ENCODE assay signal across 34 cellular contexts in the genomic region with DNA sequence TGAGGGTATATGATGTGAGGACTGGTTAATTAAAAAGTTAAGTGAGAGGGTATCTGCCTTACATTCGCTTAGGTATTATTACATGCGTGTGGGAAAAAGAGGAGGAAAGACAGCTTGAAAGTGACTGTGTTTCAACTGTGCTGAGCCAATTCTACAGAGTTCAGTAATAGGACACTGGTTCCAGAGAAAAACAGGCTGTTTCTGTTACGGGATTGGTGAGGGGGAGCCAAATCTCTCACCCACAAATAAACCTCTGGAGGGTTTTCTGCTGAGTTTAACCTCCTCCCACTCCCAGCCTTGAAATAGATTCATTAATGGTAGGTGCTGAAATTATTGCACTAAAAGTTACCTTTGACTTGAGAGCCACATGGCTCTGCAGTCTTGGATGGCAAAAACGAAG. TPM values are rescaled to one million over a fixed set of nuclear protein-coding genes. Genes with fewer than 3 reads are reported as not detected.
"Had no signal": no experiment of that assay in that cellular context is flagged by ENCODE, and none has a peak within 500 bp of the region (broad histone marks: within the 10 kb centered on the region; RNA-seq: fewer than 3 reads in every experiment).

No MANE protein-coding gene starts in this region.

- H3K4me3 Mint-ChIP-seq: activated CD4-positive, alpha-beta T cell treated with anti-CD3 and anti-CD28 coated beads, Interleukin-2, amount 10 ng/mL, durations not matched to agents 24 days and 14 days; activated CD8-positive, alpha-beta T cell treated with anti-CD3 and anti-CD28 coated beads for 36 hours; activated naive CD4-positive, alpha-beta T cell treated with anti-CD3 and anti-CD28 coated beads, Interleukin-2, amount 50 U/mL, for 24 hours; activated T-cell treated with anti-CD3 and anti-CD28 coated beads, Interleukin-2, amount 50 U/mL, for 24 hours had no signal

- H3K4me3 ChIP-seq: adrenal gland, body of pancreas, breast epithelium, Peyer's patch, SJCRH30, SK-N-MC had no signal

- H3K27ac Mint-ChIP-seq: activated CD4-positive, alpha-beta T cell treated with anti-CD3 and anti-CD28 coated beads, Interleukin-2, amount 10 ng/mL, durations not matched to agents 24 days and 14 days; activated CD8-positive, alpha-beta T cell treated with anti-CD3 and anti-CD28 coated beads for 36 hours; activated naive CD4-positive, alpha-beta T cell treated with anti-CD3 and anti-CD28 coated beads, Interleukin-2, amount 50 U/mL, for 24 hours; activated T-cell treated with anti-CD3 and anti-CD28 coated beads, Interleukin-2, amount 50 U/mL, for 24 hours; activated T-helper 2 cell treated with anti-CD3 and anti-CD28 coated beads, Interferon-gamma antibody, Interleukin-2, Interleukin-4, amounts not matched to agents 10 μg/mL and 5 μg/mL and 100 μg/mL, durations not matched to agents 14 hours and 24 hours and 36 hours had no signal

- H3K4me1 Mint-ChIP-seq: activated CD4-positive, alpha-beta T cell treated with anti-CD3 and anti-CD28 coated beads, Interleukin-2, amount 10 ng/mL, durations not matched to agents 24 days and 14 days had no signal

- H3K9me3 Mint-ChIP-seq: activated CD4-positive, alpha-beta T cell treated with anti-CD3 and anti-CD28 coated beads, Interleukin-2, amount 10 ng/mL, durations not matched to agents 24 days and 14 days; activated CD8-positive, alpha-beta T cell treated with anti-CD3 and anti-CD28 coated beads for 36 hours; activated naive CD4-positive, alpha-beta T cell treated with anti-CD3 and anti-CD28 coated beads, Interleukin-2, amount 50 U/mL, for 24 hours; activated T-cell treated with anti-CD3 and anti-CD28 coated beads, Interleukin-2, amount 50 U/mL, for 24 hours; activated T-helper 2 cell treated with anti-CD3 and anti-CD28 coated beads, Interferon-gamma antibody, Interleukin-2, Interleukin-4, amounts not matched to agents 10 μg/mL and 5 μg/mL and 100 μg/mL, durations not matched to agents 14 hours and 24 hours and 36 hours had no signal

- H3K4me1 ChIP-seq: adrenal gland, body of pancreas, breast epithelium, Peyer's patch, SJCRH30 had no signal

- FAIRE-seq: astrocyte, TTC549 had no signal

- DNase-seq: activated CD4-positive, alpha-beta T cell treated with anti-CD3 and anti-CD28 coated beads, Interleukin-2, amount 10 ng/mL, durations not matched to agents 24 days and 14 days; activated CD4-positive, alpha-beta T cell treated with anti-CD3 and anti-CD28 coated beads, Interleukin-2, amount 50 U/mL, for 4 hours; activated CD8-positive, alpha-beta T cell treated with anti-CD3 and anti-CD28 coated beads for 36 hours; activated gamma-delta T cell; activated naive CD4-positive, alpha-beta T cell treated with Interleukin-2 at 50 U/mL for 16 hours; activated T-cell treated with anti-CD3 and anti-CD28 coated beads, Interleukin-2, amount 50 U/mL, for 24 hours; adrenal gland; body of pancreas; caudate nucleus; cerebellar nuclear complex; NCI-H1105; NCI-H1417 treated with DMSO at 0.1 percent for 48 hours; NCI-H187 treated with DMSO at 0.1 percent for 48 hours; NCI-H2081; NCI-H2171 treated with DMSO at 0.1 percent for 48 hours; NCI-H2227 treated with DMSO at 0.1 percent for 48 hours; NCI-H446; NCI-H524; NCI-H69; Peyer's patch; SHP77; SJCRH30; T1000 had no signal

- H3K9me3 ChIP-seq: adrenal gland, body of pancreas, breast epithelium, Peyer's patch, SJCRH30 had no signal

- H3K36me3 Mint-ChIP-seq: activated naive CD4-positive, alpha-beta T cell treated with anti-CD3 and anti-CD28 coated beads, Interleukin-2, amount 50 U/mL, for 24 hours had no signal

- H3K27ac ChIP-seq: adrenal gland, body of pancreas, breast epithelium, Peyer's patch, RWPE1, SJCRH30, SK-N-MC had no signal

- H3K36me3 ChIP-seq: adrenal gland, breast epithelium, Peyer's patch, SJCRH30 had no signal

- ATAC-seq: activated CD8-positive, alpha-beta T cell treated with anti-CD3 and anti-CD28 coated beads for 36 hours; body of pancreas had no signal

RNA-seq across cellular contexts. Expression of a gene that starts 3.9 kb away (rescaled TPM):
- total RNA-seq: activated CD4-positive, alpha-beta T cell treated with anti-CD3 and anti-CD28 coated beads, Interleukin-2, amount 10 ng/mL, durations not matched to agents 24 days and 14 days; activated CD8-positive, alpha-beta memory T cell treated with anti-CD3 and anti-CD28 coated beads for 36 hours; activated CD8-positive, alpha-beta T cell treated with anti-CD3 and anti-CD28 coated beads for 36 hours; activated T-helper 2 cell treated with anti-CD3 and anti-CD28 coated beads, Interferon-gamma antibody, Interleukin-2, Interleukin-4, amounts not matched to agents 10 μg/mL and 5 μg/mL and 100 μg/mL, durations not matched to agents 14 hours and 24 hours and 36 hours; adrenal gland; astrocyte; body of pancreas; breast epithelium; MCF 10A; Peyer's patch; SJCRH30; T-helper 1 cell treated with Interleukin-12 subunit alpha and Interleukin-12 subunit beta and Interleukin-4 antibody, amounts not matched to agents 30 ng/mL and 1 ng/mL, for 36 hours; T-helper 2 cell treated with Interferon-gamma antibody and Interleukin-4, amounts not matched to agents 100 ng/mL and 5 ng/mL, for 36 hours had no signal
- polyA plus RNA-seq: adrenal gland had no signal

RNA-seq across cellular contexts. Expression of a gene that starts 6.4 kb away (rescaled TPM):
- total RNA-seq: activated CD4-positive, alpha-beta T cell treated with anti-CD3 and anti-CD28 coated beads, Interleukin-2, amount 10 ng/mL, durations not matched to agents 24 days and 14 days; activated CD8-positive, alpha-beta memory T cell treated with anti-CD3 and anti-CD28 coated beads for 36 hours; activated CD8-positive, alpha-beta T cell treated with anti-CD3 and anti-CD28 coated beads for 36 hours; activated T-helper 2 cell treated with anti-CD3 and anti-CD28 coated beads, Interferon-gamma antibody, Interleukin-2, Interleukin-4, amounts not matched to agents 10 μg/mL and 5 μg/mL and 100 μg/mL, durations not matched to agents 14 hours and 24 hours and 36 hours; adrenal gland; astrocyte; body of pancreas; breast epithelium; MCF 10A; Peyer's patch; SJCRH30; T-helper 1 cell treated with Interleukin-12 subunit alpha and Interleukin-12 subunit beta and Interleukin-4 antibody, amounts not matched to agents 30 ng/mL and 1 ng/mL, for 36 hours; T-helper 2 cell treated with Interferon-gamma antibody and Interleukin-4, amounts not matched to agents 100 ng/mL and 5 ng/mL, for 36 hours had no signal

RNA-seq across cellular contexts. Expression of a gene that starts 20.8 kb away (rescaled TPM):
- total RNA-seq: activated CD4-positive, alpha-beta T cell treated with anti-CD3 and anti-CD28 coated beads, Interleukin-2, amount 10 ng/mL, durations not matched to agents 24 days and 14 days; activated CD8-positive, alpha-beta memory T cell treated with anti-CD3 and anti-CD28 coated beads for 36 hours; activated CD8-positive, alpha-beta T cell treated with anti-CD3 and anti-CD28 coated beads for 36 hours; activated T-helper 2 cell treated with anti-CD3 and anti-CD28 coated beads, Interferon-gamma antibody, Interleukin-2, Interleukin-4, amounts not matched to agents 10 μg/mL and 5 μg/mL and 100 μg/mL, durations not matched to agents 14 hours and 24 hours and 36 hours; adrenal gland; astrocyte; body of pancreas; breast epithelium; MCF 10A; Peyer's patch; SJCRH30; T-helper 1 cell treated with Interleukin-12 subunit alpha and Interleukin-12 subunit beta and Interleukin-4 antibody, amounts not matched to agents 30 ng/mL and 1 ng/mL, for 36 hours; T-helper 2 cell treated with Interferon-gamma antibody and Interleukin-4, amounts not matched to agents 100 ng/mL and 5 ng/mL, for 36 hours had no signal
- polyA plus RNA-seq: adrenal gland had no signal

RNA-seq across cellular contexts. Expression of a gene that starts 23.8 kb away (rescaled TPM):
- total RNA-seq: activated CD4-positive, alpha-beta T cell treated with anti-CD3 and anti-CD28 coated beads, Interleukin-2, amount 10 ng/mL, durations not matched to agents 24 days and 14 days; activated CD8-positive, alpha-beta memory T cell treated with anti-CD3 and anti-CD28 coated beads for 36 hours; activated CD8-positive, alpha-beta T cell treated with anti-CD3 and anti-CD28 coated beads for 36 hours; activated T-helper 2 cell treated with anti-CD3 and anti-CD28 coated beads, Interferon-gamma antibody, Interleukin-2, Interleukin-4, amounts not matched to agents 10 μg/mL and 5 μg/mL and 100 μg/mL, durations not matched to agents 14 hours and 24 hours and 36 hours; adrenal gland; astrocyte; body of pancreas; breast epithelium; MCF 10A; T-helper 1 cell treated with Interleukin-12 subunit alpha and Interleukin-12 subunit beta and Interleukin-4 antibody, amounts not matched to agents 30 ng/mL and 1 ng/mL, for 36 hours; T-helper 2 cell treated with Interferon-gamma antibody and Interleukin-4, amounts not matched to agents 100 ng/mL and 5 ng/mL, for 36 hours had no signal
- polyA plus RNA-seq: adrenal gland had no signal
